18 cellular contexts compared by ENCODE assay signal in genomic region chr16:75496546-75496945, GRCh38. TPM values are rescaled to one million over a fixed set of nuclear protein-coding genes. Genes with fewer than 3 reads are reported as not detected.
A peak's percentile ranks its signal among the peaks of the same experiment; 100 is the strongest.
DNase-seq lines count a peak whose midpoint lies in the region; FAIRE-seq and TF ChIP-seq lines count a peak whose summit lies in the region.
"Had no signal": no experiment of that assay in that cellular context is flagged by ENCODE, and none has a peak within 500 bp of the region (broad histone marks: within the 10 kb centered on the region; RNA-seq: fewer than 3 reads in every experiment).

No MANE protein-coding gene starts in this region.

- H3K4me1 ChIP-seq in BLaER1 (peaks cover 79% of the 10 kb centered on the region), astrocyte (ENCODE audit: insufficient read depth, low read length) (no peaks in the 10 kb centered on the region), smooth muscle cell (ENCODE audit: low read depth) (peaks cover 5% of the 10 kb centered on the region)

- H3K27me3 Mint-ChIP-seq in astrocyte (ENCODE audit: low read depth, unreplicated experiment) (peaks cover 11% of the 10 kb centered on the region), neural crest cell (ENCODE audit: low read depth) (peaks cover 8% of the 10 kb centered on the region)

- DNase-seq in G401 (ENCODE audit: low spot score): peak; percentile 37
- DNase-seq in astrocyte (ENCODE audit: low read depth): peak; percentile 58
- no peak for DNase-seq in neural crest cell (ENCODE audit: low read depth, low spot score)
- DNase-seq in NCI-H146 (lab: John Stamatoyannopoulos, UW): no peak
- no peak for DNase-seq in smooth muscle cell (lab: John Stamatoyannopoulos, UW; ENCODE audit: unreplicated experiment)
- DNase-seq in NCI-H1436 treated with DMSO at 0.1 percent for 48 hours (lab: John Stamatoyannopoulos, UW): no peak
- DNase-seq: ACHN; Calu3; CD4-positive, alpha-beta T cell; DMS 273 treated with DMSO at 0.1 percent for 48 hours; DND-41; GF-D8; IMR-90 had no signal

- H3K9me3 Mint-ChIP-seq in astrocyte (ENCODE audit: unreplicated experiment): no peaks in the 10 kb centered on the region
- no peaks in the 10 kb centered on the region for H3K9me3 Mint-ChIP-seq in neural crest cell
- H3K9me3 Mint-ChIP-seq: CD4-positive, alpha-beta T cell had no signal

- H3K27me3 ChIP-seq in BLaER1: no peaks in the 10 kb centered on the region
- peaks cover 12% of the 10 kb centered on the region for H3K27me3 ChIP-seq in astrocyte (ENCODE audit: insufficient read depth, low read length)
- H3K27me3 ChIP-seq in smooth muscle cell (ENCODE audit: low read depth): peaks cover 4% of the 10 kb centered on the region

- TF ChIP-seq CTCF in astrocyte (IDR thresholded peaks at IDR 0.05; ENCODE audit: insufficient read depth, low read depth, low read length) (no peak), neural crest cell (conservative IDR thresholded peaks at IDR 0.05) (no peak), smooth muscle cell (IDR thresholded peaks at IDR 0.05; ENCODE audit: borderline replicate concordance, insufficient read depth, poor library complexity, severe bottlenecking) (no peak)

- peaks cover 2% of the 10 kb centered on the region for H3K36me3 Mint-ChIP-seq in astrocyte (ENCODE audit: low read depth, unreplicated experiment)
- no peaks in the 10 kb centered on the region for H3K36me3 Mint-ChIP-seq in neural crest cell (ENCODE audit: low read depth)

- H3K36me3 ChIP-seq in BLaER1 (no peaks in the 10 kb centered on the region), astrocyte (ENCODE audit: insufficient read depth, low read length) (no peaks in the 10 kb centered on the region), smooth muscle cell (ENCODE audit: low read depth) (no peaks in the 10 kb centered on the region)
- H3K36me3 ChIP-seq: HAP-1 had no signal

- H3K4me2 ChIP-seq in BLaER1: peak overlapping the region; percentile 17; the same call in 1 of the 2 replicates
- no peak overlapping the region for H3K4me2 ChIP-seq in astrocyte (ENCODE audit: low read length)
- H3K4me2 ChIP-seq in smooth muscle cell: no peak overlapping the region

- no peak overlapping the region for H3K27ac Mint-ChIP-seq in astrocyte (ENCODE audit: unreplicated experiment)
- no peak overlapping the region for H3K27ac Mint-ChIP-seq in neural crest cell (ENCODE audit: unreplicated experiment)
- H3K27ac Mint-ChIP-seq: CD4-positive, alpha-beta T cell had no signal

- H3K79me2 ChIP-seq in astrocyte (ENCODE audit: insufficient read depth, low read length): no peaks in the 10 kb centered on the region
- no peaks in the 10 kb centered on the region for H3K79me2 ChIP-seq in smooth muscle cell (ENCODE audit: low read depth)

- H3K9ac ChIP-seq in BLaER1 (no peak overlapping the region), astrocyte (ENCODE audit: low read length) (no peak overlapping the region), smooth muscle cell (ENCODE audit: low read depth) (no peak overlapping the region)

- FAIRE-seq in astrocyte (lab: Jason Lieb, UNC): no peak
- FAIRE-seq: H1 had no signal

- no peak overlapping the region for H3K4me3 ChIP-seq in BLaER1
- H3K4me3 ChIP-seq in astrocyte (ENCODE audit: insufficient read depth, low read depth, low read length): no peak overlapping the region
- H3K4me3 ChIP-seq in smooth muscle cell: no peak overlapping the region
- H3K4me3 ChIP-seq: HAP-1 had no signal

- peaks cover 11% of the 10 kb centered on the region for H4K20me1 ChIP-seq in BLaER1
- H4K20me1 ChIP-seq in astrocyte (ENCODE audit: insufficient read depth, low read length): no peaks in the 10 kb centered on the region
- no peaks in the 10 kb centered on the region for H4K20me1 ChIP-seq in smooth muscle cell (ENCODE audit: low read depth)

- H3K4me3 Mint-ChIP-seq in astrocyte (ENCODE audit: unreplicated experiment) (no peak overlapping the region), neural crest cell (peak overlapping the region; percentile 67)
- H3K4me3 Mint-ChIP-seq: CD4-positive, alpha-beta T cell had no signal

- in situ Hi-C loops in G401 (cut with HindIII; ENCODE audit: low sequenced_read_pairs): no loop called here

- 93% methylated on average over 4 of the region's 4 CpGs for WGBS in smooth muscle cell (ENCODE audit: low lambda C conversion rate)

- peak overlapping the region; percentile 0; the same call in 1 of the 2 replicates for H3K27ac ChIP-seq in BLaER1
- no peak overlapping the region for H3K27ac ChIP-seq in astrocyte (ENCODE audit: low read depth, low read length)
- no peak overlapping the region for H3K27ac ChIP-seq in smooth muscle cell (ENCODE audit: low read depth)

- H3K9me3 ChIP-seq in BLaER1 (peaks cover 11% of the 10 kb centered on the region; the same call in 1 of the 2 replicates), astrocyte (ENCODE audit: insufficient read depth, low read depth, low read length) (no peaks in the 10 kb centered on the region), smooth muscle cell (replicated peaks; ENCODE audit: low read depth) (no peaks in the 10 kb centered on the region)
- H3K9me3 ChIP-seq: HAP-1 had no signal

- no peaks in the 10 kb centered on the region for H3F3A ChIP-seq in smooth muscle cell (ENCODE audit: low read depth)

- H3K4me1 Mint-ChIP-seq in astrocyte (ENCODE audit: low read depth, unreplicated experiment) (no peaks in the 10 kb centered on the region), neural crest cell (peaks cover 12% of the 10 kb centered on the region)

- H2AFZ ChIP-seq in astrocyte (ENCODE audit: low read depth, low read length) (no peak overlapping the region), smooth muscle cell (ENCODE audit: low read depth) (no peak overlapping the region)

RNA-seq across cellular contexts. Expression of gene CHST6, which starts 1.3 kb away (rescaled TPM):
- total RNA-seq in G401 (2014; rRNA removed; shearing (Covaris generic)): 0.31 TPM in 1 of 2 replicates, not detected in the other
- total RNA-seq in astrocyte: 2.5 and 3.4 TPM in 2 replicates
- total RNA-seq in neural crest cell: 22.4 and 23.1 TPM in 2 replicates
- total RNA-seq in smooth muscle cell: 2.0 and 8.3 TPM in 2 replicates
- 1.6 and 2.6 TPM in 2 replicates for polyA plus RNA-seq in smooth muscle cell
- total RNA-seq: A172; CD4-positive, alpha-beta T cell; HT-29 had no signal

RNA-seq across cellular contexts. Expression of gene TMEM170A, which starts 32.1 kb away (rescaled TPM):
- 33.0 and 47.7 TPM in 2 replicates for total RNA-seq in G401 (2014; rRNA removed; shearing (Covaris generic))
- 15.2 and 16.4 TPM in 2 replicates for total RNA-seq in astrocyte
- total RNA-seq in neural crest cell: 50.5 and 56.4 TPM in 2 replicates
- total RNA-seq in smooth muscle cell: 12.9 and 25.4 TPM in 2 replicates
- polyA plus RNA-seq in smooth muscle cell: 10.0 and 17.9 TPM in 2 replicates

RNA-seq across cellular contexts. Expression of gene CHST5, which starts 39.4 kb away (rescaled TPM):
- 0.12 TPM in 1 of 2 replicates, not detected in the other for total RNA-seq in G401 (2014; rRNA removed; shearing (Covaris generic))
- total RNA-seq in astrocyte: 0.09 TPM in 1 of 2 replicates, not detected in the other
- total RNA-seq in neural crest cell: 1.3 and 1.5 TPM in 2 replicates
- not detected in 2 replicates for total RNA-seq in smooth muscle cell
- polyA plus RNA-seq in smooth muscle cell: 0.35 TPM in 1 of 2 replicates, not detected in the other
- total RNA-seq: A172; CD4-positive, alpha-beta T cell; IMR-90 had no signal
- polyA plus RNA-seq: IMR-90 had no signal

RNA-seq across cellular contexts. Expression of gene TMEM231, which starts 59.5 kb away (rescaled TPM):
- 24.2 and 46.1 TPM in 2 replicates for total RNA-seq in G401 (2014; rRNA removed; shearing (Covaris generic))
- total RNA-seq in astrocyte (10.5 and 10.7 TPM in 2 replicates), neural crest cell (25.8 and 27.5 TPM in 2 replicates), smooth muscle cell (11.8 and 20.9 TPM in 2 replicates)
- 13.4 and 17.0 TPM in 2 replicates for polyA plus RNA-seq in smooth muscle cell

Comparison
In these comparisons a context has a peak if more than half of its experiments do, and no peak if none do; other contexts are left out.
1. DNase-seq: peak in G401 (single experiment) and astrocyte (single experiment); none in neural crest cell (single experiment), NCI-H146 (single experiment), smooth muscle cell (single experiment) and NCI-H1436 treated with DMSO at 0.1 percent for 48 hours (single experiment).